Comparison of ENCODE assay signal across 22 cellular contexts in the genomic region with DNA sequence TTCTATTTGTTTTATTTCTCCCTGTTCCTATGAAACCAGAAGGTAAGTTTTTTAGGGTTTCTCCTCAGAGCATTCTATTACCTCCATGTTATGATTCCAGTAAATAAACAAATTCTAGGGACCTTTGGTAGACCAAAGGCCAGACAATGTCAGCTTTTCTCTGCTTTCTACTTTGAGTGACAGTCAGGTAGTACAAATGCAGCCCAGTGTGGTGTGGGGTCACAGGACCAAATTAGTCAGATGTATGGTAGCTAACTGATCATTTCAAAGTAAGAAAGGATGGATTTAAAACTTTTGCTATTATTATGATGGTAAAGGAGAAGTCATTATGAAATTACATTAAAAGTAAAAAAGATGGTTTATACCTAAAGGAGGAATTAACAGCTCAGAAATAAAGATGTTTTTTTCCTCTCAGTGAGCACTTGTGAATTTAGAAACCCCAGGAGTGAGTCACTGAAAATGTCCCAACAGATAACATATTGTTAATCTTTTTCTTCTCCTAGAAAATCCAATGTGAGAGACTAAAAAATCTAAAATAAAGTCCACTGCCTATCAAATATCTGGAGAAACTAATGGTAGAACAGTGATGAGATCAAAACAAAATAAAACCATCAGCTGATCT. TPM values are rescaled to one million over a fixed set of nuclear protein-coding genes. Genes with fewer than 3 reads are reported as not detected.
DNase-seq lines count a peak whose midpoint lies in the region; ATAC-seq, FAIRE-seq and TF ChIP-seq lines count a peak whose summit lies in the region.
"Had no signal": no experiment of that assay in that cellular context is flagged by ENCODE, and none has a peak within 500 bp of the region (broad histone marks: within the 10 kb centered on the region; RNA-seq: fewer than 3 reads in every experiment).

No MANE protein-coding gene starts in this region.

- no peaks in the 10 kb centered on the region for H3K36me3 Mint-ChIP-seq in activated T-cell treated with anti-CD3 and anti-CD28 coated beads, Interleukin-2, amount 50 U/mL, for 24 hours (ENCODE audit: low read depth)
- no peaks in the 10 kb centered on the region for H3K36me3 Mint-ChIP-seq in activated T-cell treated with anti-CD3 and anti-CD28 coated beads, Interleukin-2, amount 50 U/mL, for 4 hours (ENCODE audit: insufficient read depth)
- no peaks in the 10 kb centered on the region for H3K36me3 Mint-ChIP-seq in stimulated activated memory B cell treated with anti-CD40 and anti-IgM and Interleukin-4, amounts not matched to agents 10 μg/mL and 1 μg/mL and 100 μg/mL, for 72 hours

- TF ChIP-seq RAD21 in GM12878 (IDR thresholded peaks at IDR 0.05; ENCODE audit: insufficient read depth, low read depth, low read length), result no peak

- no peak for TF ChIP-seq CTCF in GM12878 (IDR thresholded peaks at IDR 0.05 in 2 of 3, conservative IDR thresholded peaks at IDR 0.05 in 1 of 3; ENCODE audit: control insufficient read depth in 2 of 3, extremely low read depth in 1 of 3, insufficient read depth in 1 of 3, low read depth in 3 of 3, low read length in 3 of 3)

- no peak overlapping the region for H3K9ac ChIP-seq in GM12878 (ENCODE audit: control insufficient read depth, insufficient read depth, low read length)

- RAD21 ChIA-PET in GM12878 (lab: Charles Lee; ENCODE audit: unreplicated experiment), result interaction anchor here (1.1 kb wide), 1 partner anchor 12 kb away, joined by 3 read pairs; no protein-coding TSS in a partner anchor

- H3K9me3 Mint-ChIP-seq in activated T-cell treated with anti-CD3 and anti-CD28 coated beads, Interleukin-2, amount 50 U/mL, for 24 hours, result no peaks in the 10 kb centered on the region
- no peaks in the 10 kb centered on the region for H3K9me3 Mint-ChIP-seq in activated T-cell treated with anti-CD3 and anti-CD28 coated beads, Interleukin-2, amount 50 U/mL, for 4 hours
- no peaks in the 10 kb centered on the region for H3K9me3 Mint-ChIP-seq in stimulated activated memory B cell treated with anti-CD40 and anti-IgM and Interleukin-4, amounts not matched to agents 10 μg/mL and 1 μg/mL and 100 μg/mL, for 72 hours
- H3K9me3 Mint-ChIP-seq: CD4-positive, alpha-beta T cell had no signal

- no peak for TF ChIP-seq POLR2A in GM12878 (IDR thresholded peaks at IDR 0.05; ENCODE audit: low read depth, low read length)

- H3K27me3 ChIP-seq in GM12878 (replicated peaks in 1 of 2; ENCODE audit: control insufficient read depth in 2 of 2, insufficient read depth in 2 of 2, low read length in 1 of 2), result no peaks in the 10 kb centered on the region
- H3K27me3 ChIP-seq: esophagus muscularis mucosa, spleen had no signal

- SMC1A ChIA-PET in GM12878 (lab: Charles Lee; ENCODE audit: uncharacterized antibody, unreplicated experiment), result interaction anchor here (0.8 to 1.6 kb wide), 4 partner anchors 13 to 21 kb away, joined by 3 to 4 read pairs (median 4); no protein-coding TSS in a partner anchor

- no peaks in the 10 kb centered on the region for H3K79me2 ChIP-seq in GM12878 (ENCODE audit: control insufficient read depth, insufficient read depth, low read length)

- in situ Hi-C loops in GM12878 (cut with MboI), result no loop called here

- H3K9me3 ChIP-seq in GM12878 (replicated peaks; ENCODE audit: control insufficient read depth, insufficient read depth, low read length), result no peaks in the 10 kb centered on the region; the same call in 2 of the 3 replicates
- H3K9me3 ChIP-seq: esophagus muscularis mucosa, spleen, thoracic aorta had no signal

- peak overlapping the region; percentile 82 for H3K27ac Mint-ChIP-seq in activated T-cell treated with anti-CD3 and anti-CD28 coated beads, Interleukin-2, amount 50 U/mL, for 24 hours
- H3K27ac Mint-ChIP-seq in stimulated activated memory B cell treated with anti-CD40 and anti-IgM and Interleukin-4, amounts not matched to agents 10 μg/mL and 1 μg/mL and 100 μg/mL, for 72 hours, result no peak overlapping the region
- H3K27ac Mint-ChIP-seq: CD4-positive, alpha-beta T cell had no signal

- CTCF ChIA-PET in GM12878 (lab: Yijun Ruan, JAX), result interaction anchor here (0.6 to 1.3 kb wide), 2 partner anchors 13 to 24 kb away, joined by 3 read pairs; no protein-coding TSS in a partner anchor

- H4K20me1 ChIP-seq in GM12878 (ENCODE audit: control insufficient read depth, insufficient read depth), result no peaks in the 10 kb centered on the region

- H3K4me1 Mint-ChIP-seq in activated T-cell treated with anti-CD3 and anti-CD28 coated beads, Interleukin-2, amount 50 U/mL, for 24 hours (ENCODE audit: low read depth), result peaks cover 32% of the 10 kb centered on the region
- peaks cover 14% of the 10 kb centered on the region for H3K4me1 Mint-ChIP-seq in activated T-cell treated with anti-CD3 and anti-CD28 coated beads, Interleukin-2, amount 50 U/mL, for 4 hours (ENCODE audit: low read depth)
- no peaks in the 10 kb centered on the region for H3K4me1 Mint-ChIP-seq in stimulated activated memory B cell treated with anti-CD40 and anti-IgM and Interleukin-4, amounts not matched to agents 10 μg/mL and 1 μg/mL and 100 μg/mL, for 72 hours

- BruUV-seq in GM12878 (replicated peaks; lab: Mats Ljungman, UMichigan), result no TSS peak

- no peak overlapping the region for H2AFZ ChIP-seq in GM12878 (ENCODE audit: control insufficient read depth, low read depth, low read length)

- no peak overlapping the region for H3K4me2 ChIP-seq in GM12878 (ENCODE audit: control insufficient read depth, insufficient read depth)

- H3K27ac ChIP-seq in GM12878 (ENCODE audit: control insufficient read depth, insufficient read depth), result no peak overlapping the region
- H3K27ac ChIP-seq: esophagus muscularis mucosa, spleen, thoracic aorta had no signal

- POLR2A ChIA-PET in GM12878 (lab: Charles Lee), result no interaction called here

- no peak for DNase-seq in activated T-cell treated with anti-CD3 and anti-CD28 coated beads, Interleukin-2, amount 50 U/mL, for 24 hours
- DNase-seq in activated T-cell treated with anti-CD3 and anti-CD28 coated beads for 4 hours (no peak), GM12878 (ENCODE audit: low read depth, low spot score) (no peak), DMS153 (lab: John Stamatoyannopoulos, UW) (no peak)
- no peak for DNase-seq in activated T-cell treated with anti-CD3 and anti-CD28 coated beads, Interleukin-2, amount 50 U/mL, for 4 hours
- DNase-seq: activated effector memory CD4-positive, alpha-beta T cell treated with anti-CD3 and anti-CD28 coated beads, Interleukin-2, amount 50 U/mL, for 16 hours; CD4-positive, alpha-beta T cell; DMS53; effector memory CD4-positive, alpha-beta T cell; GF-D8; KBM-7; kidney; NCI-H1694 treated with DMSO at 0.1 percent for 48 hours; NCI-H526 treated with DMSO at 0.1 percent for 48 hours; nucleus accumbens; retina; spleen had no signal

- H3K4me3 Mint-ChIP-seq in activated T-cell treated with anti-CD3 and anti-CD28 coated beads, Interleukin-2, amount 50 U/mL, for 24 hours, result peak overlapping the region; percentile 23
- H3K4me3 Mint-ChIP-seq in activated T-cell treated with anti-CD3 and anti-CD28 coated beads, Interleukin-2, amount 50 U/mL, for 4 hours, result no peak overlapping the region
- H3K4me3 Mint-ChIP-seq in stimulated activated memory B cell treated with anti-CD40 and anti-IgM and Interleukin-4, amounts not matched to agents 10 μg/mL and 1 μg/mL and 100 μg/mL, for 72 hours, result no peak overlapping the region
- H3K4me3 Mint-ChIP-seq: CD4-positive, alpha-beta T cell had no signal

- TF ChIP-seq EP300 in GM12878 (IDR thresholded peaks at IDR 0.05; ENCODE audit: borderline replicate concordance in 1 of 2, control insufficient read depth in 1 of 2, low read depth in 2 of 2, low read length in 2 of 2), result no peak

- no peaks in the 10 kb centered on the region for H3K27me3 Mint-ChIP-seq in activated T-cell treated with anti-CD3 and anti-CD28 coated beads, Interleukin-2, amount 50 U/mL, for 24 hours
- no peaks in the 10 kb centered on the region for H3K27me3 Mint-ChIP-seq in activated T-cell treated with anti-CD3 and anti-CD28 coated beads, Interleukin-2, amount 50 U/mL, for 4 hours (ENCODE audit: low read depth)
- H3K27me3 Mint-ChIP-seq in stimulated activated memory B cell treated with anti-CD40 and anti-IgM and Interleukin-4, amounts not matched to agents 10 μg/mL and 1 μg/mL and 100 μg/mL, for 72 hours, result no peaks in the 10 kb centered on the region
- H3K27me3 Mint-ChIP-seq: CD4-positive, alpha-beta T cell had no signal

- ATAC-seq in activated T-cell treated with anti-CD3 and anti-CD28 coated beads, Interleukin-2, amount 50 U/mL, for 4 hours, result peak; percentile 72 to 82
- ATAC-seq in GM12878, result no peak
- ATAC-seq in stimulated activated memory B cell treated with anti-CD40 and anti-IgM and Interleukin-4, amounts not matched to agents 10 μg/mL and 1 μg/mL and 100 μg/mL, for 72 hours, result peak; percentile 27
- no peak for ATAC-seq in GM21619 (IDR thresholded peaks at IDR 0.05; ENCODE audit: unreplicated experiment)

- H3K4me3 ChIP-seq in GM12878, result no peak overlapping the region
- H3K4me3 ChIP-seq: esophagus muscularis mucosa, spleen, thoracic aorta had no signal

- no peaks in the 10 kb centered on the region for H3K36me3 ChIP-seq in GM12878 (ENCODE audit: control insufficient read depth in 2 of 2, insufficient read depth in 2 of 2, low read length in 1 of 2)
- H3K36me3 ChIP-seq: esophagus muscularis mucosa, spleen, thoracic aorta had no signal

- FAIRE-seq in GM12878 (lab: Jason Lieb, UNC), result no peak
- FAIRE-seq: H1, kidney had no signal

- intact Hi-C loops in GM12878 (cut with micrococcal nuclease; ENCODE audit: unreplicated experiment), result no loop called here

- no peaks in the 10 kb centered on the region for H3K4me1 ChIP-seq in GM12878 (ENCODE audit: control insufficient read depth, insufficient read depth, low read length)
- H3K4me1 ChIP-seq: esophagus muscularis mucosa, spleen had no signal

RNA-seq across cellular contexts. Expression of a gene that starts 16.7 kb away (rescaled TPM):
- total RNA-seq in activated T-cell treated with anti-CD3 and anti-CD28 coated beads, Interleukin-2, amount 50 U/mL, for 4 hours, result 10 to 100 TPM; 13.8 to 19.3 (median 16.7) TPM
- total RNA-seq in GM12878 (2013; cell fraction: nucleolus; rRNA removed), result 30.2 and 36.1 TPM in 2 replicates
- 12.8 and 15.4 TPM in 2 replicates for total RNA-seq in GM12878 (2014; rRNA removed)
- total RNA-seq in GM12878 (2014; rRNA removed; fragmentation: Illumina TruSeq; extraction: Trizol), result 14.6 and 15.8 TPM in 2 replicates
- 15.6 and 18.9 TPM in 2 replicates for total RNA-seq in GM12878 (2021)
- 8.8 TPM for polyA plus RNA-seq in GM12878 (2011; ENCODE audit: low read depth)
- 22.8 and 31.2 TPM in 2 replicates for polyA plus RNA-seq in GM12878 (2011; rRNA removed)
- polyA plus RNA-seq in GM12878 (2011; cell fraction: cytosol; rRNA removed), result 8.3 and 9.6 TPM in 2 replicates
- polyA plus RNA-seq in GM12878 (2011; cell fraction: nucleus; rRNA removed), result 14.6 and 18.6 TPM in 2 replicates
- 9.3 and 13.2 TPM in 2 replicates for polyA plus RNA-seq in GM12878 (2012)
- polyA plus RNA-seq in GM12878 (2014; fragmentation: Illumina TruSeq; extraction: Trizol), result 12.9 and 19.2 TPM in 2 replicates
- polyA plus RNA-seq in GM12878 (2014; fragmentation: Nextera tagmentation; extraction: Ambion mirVana), result 1 to 10 TPM; 8.6 TPM
- polyA plus RNA-seq in GM12878 (2014; rRNA removed), result 12.4 and 17.5 TPM in 2 replicates
- polyA plus RNA-seq in GM12878 (2016; fragmentation: Nextera tagmentation; extraction: Ambion mirVana), result 10 to 100 TPM in 1 of 2 experiments, 1 to 10 TPM in 1; 4.8 to 12.0 TPM
- 11.7 and 19.6 TPM in 2 replicates for polyA minus RNA-seq in GM12878 (2011; rRNA and poly(A)+ RNA removed)
- polyA minus RNA-seq in GM12878 (2011; cell fraction: cytosol; rRNA and poly(A)+ RNA removed), result 4.6 and 8.0 TPM in 2 replicates
- 8.0 and 11.8 TPM in 2 replicates for polyA minus RNA-seq in GM12878 (2011; cell fraction: nucleus; rRNA and poly(A)+ RNA removed)

Comparison
In these comparisons a context has a peak if more than half of its experiments do, and no peak if none do; other contexts are left out.
1. ATAC-seq: peak in activated T-cell treated with anti-CD3 and anti-CD28 coated beads, Interleukin-2, amount 50 U/mL, for 4 hours (2 of 2) and stimulated activated memory B cell treated with anti-CD40 and anti-IgM and Interleukin-4, amounts not matched to agents 10 μg/mL and 1 μg/mL and 100 μg/mL, for 72 hours (single experiment); none in GM12878 (single experiment) and GM21619 (single experiment).